8 cellular contexts compared by ENCODE assay signal in the genomic region with DNA sequence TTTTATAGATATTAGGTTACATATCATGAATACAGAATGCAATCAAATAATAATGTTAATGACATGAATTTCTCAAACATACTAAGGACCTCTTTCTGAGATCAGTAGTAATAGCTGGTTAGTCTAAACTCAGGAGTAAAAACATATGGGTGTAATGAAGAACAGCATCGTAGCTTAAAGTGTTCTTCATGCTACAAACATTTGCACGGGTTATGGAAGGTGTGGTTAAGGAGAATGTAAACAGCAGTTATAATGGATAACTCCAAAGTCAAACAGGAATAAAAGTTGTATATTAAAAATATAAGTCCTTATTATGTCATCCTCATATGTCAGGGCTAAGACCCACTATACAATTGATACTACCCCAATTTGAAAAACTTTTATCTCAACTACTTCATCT.
"Had no signal": no experiment of that assay in that cellular context is flagged by ENCODE, and none has a peak within 500 bp of the region (broad histone marks: within the 10 kb centered on the region; RNA-seq: fewer than 3 reads in every experiment).

No MANE protein-coding gene starts in this region.

- H3K9ac ChIP-seq: GM23248 had no signal

- H2AFZ ChIP-seq: GM23248 had no signal

- H3K27ac Mint-ChIP-seq: H9 had no signal

- H3K9me3 Mint-ChIP-seq: H9 had no signal

- H3K4me1 Mint-ChIP-seq: H9 had no signal

- H3K27ac ChIP-seq: GM23248 had no signal

- FAIRE-seq: HTR-8/SVneo, K562 had no signal

- H3K4me3 ChIP-seq: GM23248, K562 had no signal

- DNase-seq: GM23248, GOT3, H9, HCEC 1CT, IMR-90, KG1 had no signal

- H3K4me3 Mint-ChIP-seq: H9 had no signal
